ENCODE assay signal across 25 cellular contexts in genomic region chr16:53955221-53955875, GRCh38.
DNase-seq lines count a peak whose midpoint lies in the region; ATAC-seq and TF ChIP-seq lines count a peak whose summit lies in the region.
"Had no signal": no experiment of that assay in that cellular context is flagged by ENCODE, and none has a peak within 500 bp of the region (broad histone marks: within the 10 kb centered on the region; RNA-seq: fewer than 3 reads in every experiment).

No MANE protein-coding gene starts in this region.

- H3K4me1 ChIP-seq in Loucy (ENCODE audit: insufficient read depth, low read length, poor library complexity, severe bottlenecking) (peaks cover 49% of the 10 kb centered on the region), right lobe of liver (peaks cover 0 to 20% (median 2%) of the 10 kb centered on the region in 4 donors)
- H3K4me1 ChIP-seq: A549, HAP-1 had no signal

- H3K27ac ChIP-seq in right lobe of liver: no peak overlapping the region
- H3K27ac ChIP-seq: A549, Peyer's patch had no signal

- no peaks in the 10 kb centered on the region for H3K9me3 Mint-ChIP-seq in activated T-cell treated with anti-CD3 and anti-CD28 coated beads, Interleukin-2, amount 50 U/mL, for 72 hours
- no peaks in the 10 kb centered on the region for H3K9me3 Mint-ChIP-seq in naive thymus-derived CD8-positive, alpha-beta T cell
- H3K9me3 Mint-ChIP-seq: CD4-positive, alpha-beta memory T cell had no signal

- H3K36me3 ChIP-seq in Loucy (ENCODE audit: insufficient read depth, low read length) (no peaks in the 10 kb centered on the region), right lobe of liver (no peaks in the 10 kb centered on the region)
- H3K36me3 ChIP-seq: HAP-1, Peyer's patch had no signal

- no peak overlapping the region for H3K4me3 ChIP-seq in Loucy (ENCODE audit: low read length, poor library complexity, severe bottlenecking)
- no peak overlapping the region for H3K4me3 ChIP-seq in right lobe of liver
- H3K4me3 ChIP-seq: A549, HAP-1, Peyer's patch had no signal

- no peaks in the 10 kb centered on the region for H3K9me2 ChIP-seq in Loucy (replicated peaks; ENCODE audit: low read depth, low read length)

- H3K27ac Mint-ChIP-seq in activated T-cell treated with anti-CD3 and anti-CD28 coated beads, Interleukin-2, amount 50 U/mL, for 72 hours: peak overlapping the region; percentile 0
- H3K27ac Mint-ChIP-seq in naive thymus-derived CD8-positive, alpha-beta T cell: peak overlapping the region in 3 of 10 donors; percentile 14 to 30 (median 23)

- TF ChIP-seq CTCF in Loucy (conservative IDR thresholded peaks at IDR 0.05; ENCODE audit: low read length) (no peak), right lobe of liver (IDR thresholded peaks at IDR 0.05) (no peak)

- no peaks in the 10 kb centered on the region for H3F3A ChIP-seq in Loucy (ENCODE audit: low read depth)

- no peak overlapping the region for H3K4me2 ChIP-seq in Loucy (ENCODE audit: low read depth, low read length, poor library complexity, severe bottlenecking)
- H3K4me2 ChIP-seq: A549 had no signal

- H3K4me1 Mint-ChIP-seq in activated T-cell treated with anti-CD3 and anti-CD28 coated beads, Interleukin-2, amount 50 U/mL, for 72 hours (ENCODE audit: low read depth): peaks cover 20% of the 10 kb centered on the region
- peaks cover 19 to 31% (median 28%) of the 10 kb centered on the region in 4 donors for H3K4me1 Mint-ChIP-seq in naive thymus-derived CD8-positive, alpha-beta T cell

- no peak overlapping the region for H2AFZ ChIP-seq in Loucy (ENCODE audit: low read length)

- H3K4me3 Mint-ChIP-seq in activated T-cell treated with anti-CD3 and anti-CD28 coated beads, Interleukin-2, amount 50 U/mL, for 72 hours: no peak overlapping the region
- H3K4me3 Mint-ChIP-seq in naive thymus-derived CD8-positive, alpha-beta T cell: no peak overlapping the region
- H3K4me3 Mint-ChIP-seq: IgD-negative memory B cell had no signal

- no peaks in the 10 kb centered on the region for H3K36me3 Mint-ChIP-seq in activated T-cell treated with anti-CD3 and anti-CD28 coated beads, Interleukin-2, amount 50 U/mL, for 72 hours (ENCODE audit: insufficient read depth in 2 of 2)
- H3K36me3 Mint-ChIP-seq in naive thymus-derived CD8-positive, alpha-beta T cell: peaks cover 7 to 20% (median 11%) of the 10 kb centered on the region in 3 donors
- H3K36me3 Mint-ChIP-seq: IgD-negative memory B cell had no signal

- H3K79me2 ChIP-seq in Loucy (ENCODE audit: insufficient read depth, low read length): no peaks in the 10 kb centered on the region

- H3K9me3 ChIP-seq in Loucy (ENCODE audit: insufficient read depth, low read depth, low read length) (no peaks in the 10 kb centered on the region), right lobe of liver (no peaks in the 10 kb centered on the region)
- H3K9me3 ChIP-seq: A549, HAP-1, Peyer's patch had no signal

- H3K27me3 ChIP-seq in Loucy (ENCODE audit: insufficient read depth, low read length, poor library complexity, severe bottlenecking) (no peaks in the 10 kb centered on the region), right lobe of liver (no peaks in the 10 kb centered on the region)
- H3K27me3 ChIP-seq: Peyer's patch had no signal

- H3K27me3 Mint-ChIP-seq in activated T-cell treated with anti-CD3 and anti-CD28 coated beads, Interleukin-2, amount 50 U/mL, for 72 hours (ENCODE audit: low read depth): no peaks in the 10 kb centered on the region
- no peaks in the 10 kb centered on the region for H3K27me3 Mint-ChIP-seq in naive thymus-derived CD8-positive, alpha-beta T cell
- H3K27me3 Mint-ChIP-seq: CD4-positive, alpha-beta memory T cell; IgD-negative memory B cell had no signal

- no peak for TF ChIP-seq POLR2A in right lobe of liver (IDR thresholded peaks at IDR 0.05)

- POLR2A ChIA-PET in naive thymus-derived CD8-positive, alpha-beta T cell (lab: Charles Lee): no interaction called here

- no peaks in the 10 kb centered on the region for H4K20me1 ChIP-seq in Loucy (ENCODE audit: insufficient read depth, low read length, poor library complexity, severe bottlenecking)

- peak overlapping the region; percentile 2 for H3K9ac ChIP-seq in Loucy (ENCODE audit: low read depth, low read length, poor library complexity, severe bottlenecking)

- intact Hi-C loops in right lobe of liver (cut with DNase I): no loop called here

- ATAC-seq in activated T-cell treated with anti-CD3 and anti-CD28 coated beads, Interleukin-2, amount 50 U/mL, for 72 hours (replicated peaks in 1 of 2): no peak
- ATAC-seq in right lobe of liver (peak; percentile 49 to 76 (median 68)), GM19467 (IDR thresholded peaks at IDR 0.05; ENCODE audit: unreplicated experiment) (no peak)
- ATAC-seq in naive thymus-derived CD8-positive, alpha-beta T cell: no peak
- ATAC-seq: A549 had no signal

- 43% methylated on average over 2 of the region's 2 CpGs for WGBS in right lobe of liver (ENCODE audit: insufficient coverage, low coverage, low lambda C conversion rate, missing lambda C conversion rate)

- no peak for DNase-seq in activated T-cell treated with anti-CD3 and anti-CD28 coated beads, Interleukin-2, amount 50 U/mL, for 72 hours
- DNase-seq in activated T-cell treated with anti-CD3 and anti-CD28 coated beads, Interleukin-2, amount 50 U/mL, for 48 hours: no peak
- peak; percentile 1 for DNase-seq in OCI-M1 (lab: John Stamatoyannopoulos, UW)
- DNase-seq in right lobe of liver: no peak
- DNase-seq in naive thymus-derived CD8-positive, alpha-beta T cell: no peak
- DNase-seq: AML-193; C1 segment of cervical spinal cord; CD4-positive, alpha-beta memory T cell; COR-L47; DMS53; GOT3; NCI-H1048; NCI-H1436 treated with DMSO at 0.1 percent for 48 hours; NCI-H187 treated with DMSO at 0.1 percent for 48 hours; NCI-H2107; NCI-H446; NCI-H524 treated with DMSO at 0.1 percent for 48 hours; NCI-H774; Peyer's patch; SHP77 treated with DMSO at 0.1 percent for 48 hours had no signal

Comparison
In these comparisons a context has a peak if more than half of its experiments do, and no peak if none do; other contexts are left out.
1. ATAC-seq: peak in right lobe of liver (4 of 4); none in activated T-cell treated with anti-CD3 and anti-CD28 coated beads, Interleukin-2, amount 50 U/mL, for 72 hours (0 of 2), naive thymus-derived CD8-positive, alpha-beta T cell (0 of 2) and GM19467 (single experiment).